In the genomic region with DNA sequence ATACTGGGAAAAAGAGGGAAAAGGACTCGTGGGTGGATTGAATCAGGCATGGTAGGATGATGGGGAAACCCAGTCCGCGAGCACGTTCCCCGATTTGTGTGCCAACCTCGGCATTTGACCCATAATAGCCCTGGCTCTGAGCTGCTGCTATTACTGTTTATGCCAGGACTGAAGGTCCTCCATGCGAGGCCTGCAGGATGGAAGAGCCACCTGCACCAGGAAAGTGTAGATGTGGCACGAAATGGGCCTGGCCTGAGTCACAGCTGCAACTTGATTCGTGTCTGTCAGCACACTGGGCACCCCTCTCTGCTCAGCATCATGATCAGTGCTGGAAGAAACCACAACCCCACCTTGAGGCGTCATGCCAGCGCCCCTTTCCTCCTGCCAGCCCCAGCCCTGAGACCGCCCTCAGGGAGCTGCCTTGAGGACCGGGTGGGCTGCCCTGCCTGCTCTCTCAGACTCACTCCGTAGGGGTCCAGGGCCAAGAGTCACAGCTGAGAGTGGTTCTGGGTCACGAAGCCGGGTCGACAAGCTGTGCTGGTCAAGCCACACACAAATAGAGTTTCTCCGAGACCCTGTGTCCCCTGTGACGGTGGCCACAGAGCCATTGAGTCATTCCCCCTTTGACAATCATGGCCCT, we compare ENCODE assay signal across 2 cellular contexts.
TF ChIP-seq lines count a peak whose summit lies in the region.

No MANE protein-coding gene starts in this region.

TF ChIP-seq in GM23338, 12 proteins besides CTCF, POLR2A, EP300 and RAD21 (continued from another document and continues in another):
- TF ChIP-seq, protein P1, sequence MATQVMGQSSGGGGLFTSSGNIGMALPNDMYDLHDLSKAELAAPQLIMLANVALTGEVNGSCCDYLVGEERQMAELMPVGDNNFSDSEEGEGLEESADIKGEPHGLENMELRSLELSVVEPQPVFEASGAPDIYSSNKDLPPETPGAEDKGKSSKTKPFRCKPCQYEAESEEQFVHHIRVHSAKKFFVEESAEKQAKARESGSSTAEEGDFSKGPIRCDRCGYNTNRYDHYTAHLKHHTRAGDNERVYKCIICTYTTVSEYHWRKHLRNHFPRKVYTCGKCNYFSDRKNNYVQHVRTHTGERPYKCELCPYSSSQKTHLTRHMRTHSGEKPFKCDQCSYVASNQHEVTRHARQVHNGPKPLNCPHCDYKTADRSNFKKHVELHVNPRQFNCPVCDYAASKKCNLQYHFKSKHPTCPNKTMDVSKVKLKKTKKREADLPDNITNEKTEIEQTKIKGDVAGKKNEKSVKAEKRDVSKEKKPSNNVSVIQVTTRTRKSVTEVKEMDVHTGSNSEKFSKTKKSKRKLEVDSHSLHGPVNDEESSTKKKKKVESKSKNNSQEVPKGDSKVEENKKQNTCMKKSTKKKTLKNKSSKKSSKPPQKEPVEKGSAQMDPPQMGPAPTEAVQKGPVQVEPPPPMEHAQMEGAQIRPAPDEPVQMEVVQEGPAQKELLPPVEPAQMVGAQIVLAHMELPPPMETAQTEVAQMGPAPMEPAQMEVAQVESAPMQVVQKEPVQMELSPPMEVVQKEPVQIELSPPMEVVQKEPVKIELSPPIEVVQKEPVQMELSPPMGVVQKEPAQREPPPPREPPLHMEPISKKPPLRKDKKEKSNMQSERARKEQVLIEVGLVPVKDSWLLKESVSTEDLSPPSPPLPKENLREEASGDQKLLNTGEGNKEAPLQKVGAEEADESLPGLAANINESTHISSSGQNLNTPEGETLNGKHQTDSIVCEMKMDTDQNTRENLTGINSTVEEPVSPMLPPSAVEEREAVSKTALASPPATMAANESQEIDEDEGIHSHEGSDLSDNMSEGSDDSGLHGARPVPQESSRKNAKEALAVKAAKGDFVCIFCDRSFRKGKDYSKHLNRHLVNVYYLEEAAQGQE (IDR thresholded peaks at IDR 0.05; ENCODE audit: unreplicated experiment) = no peak
- no peak for TF ChIP-seq STAT1 (IDR thresholded peaks at IDR 0.05; ENCODE audit: unreplicated experiment)
- no peak for TF ChIP-seq CREB1 (CRISPR knock-in tag; IDR thresholded peaks at IDR 0.05; ENCODE audit: low read depth)
- TF ChIP-seq ZNF331 (CRISPR knock-in tag; IDR thresholded peaks at IDR 0.05; ENCODE audit: low read depth) = no peak
- TF ChIP-seq, protein P2, sequence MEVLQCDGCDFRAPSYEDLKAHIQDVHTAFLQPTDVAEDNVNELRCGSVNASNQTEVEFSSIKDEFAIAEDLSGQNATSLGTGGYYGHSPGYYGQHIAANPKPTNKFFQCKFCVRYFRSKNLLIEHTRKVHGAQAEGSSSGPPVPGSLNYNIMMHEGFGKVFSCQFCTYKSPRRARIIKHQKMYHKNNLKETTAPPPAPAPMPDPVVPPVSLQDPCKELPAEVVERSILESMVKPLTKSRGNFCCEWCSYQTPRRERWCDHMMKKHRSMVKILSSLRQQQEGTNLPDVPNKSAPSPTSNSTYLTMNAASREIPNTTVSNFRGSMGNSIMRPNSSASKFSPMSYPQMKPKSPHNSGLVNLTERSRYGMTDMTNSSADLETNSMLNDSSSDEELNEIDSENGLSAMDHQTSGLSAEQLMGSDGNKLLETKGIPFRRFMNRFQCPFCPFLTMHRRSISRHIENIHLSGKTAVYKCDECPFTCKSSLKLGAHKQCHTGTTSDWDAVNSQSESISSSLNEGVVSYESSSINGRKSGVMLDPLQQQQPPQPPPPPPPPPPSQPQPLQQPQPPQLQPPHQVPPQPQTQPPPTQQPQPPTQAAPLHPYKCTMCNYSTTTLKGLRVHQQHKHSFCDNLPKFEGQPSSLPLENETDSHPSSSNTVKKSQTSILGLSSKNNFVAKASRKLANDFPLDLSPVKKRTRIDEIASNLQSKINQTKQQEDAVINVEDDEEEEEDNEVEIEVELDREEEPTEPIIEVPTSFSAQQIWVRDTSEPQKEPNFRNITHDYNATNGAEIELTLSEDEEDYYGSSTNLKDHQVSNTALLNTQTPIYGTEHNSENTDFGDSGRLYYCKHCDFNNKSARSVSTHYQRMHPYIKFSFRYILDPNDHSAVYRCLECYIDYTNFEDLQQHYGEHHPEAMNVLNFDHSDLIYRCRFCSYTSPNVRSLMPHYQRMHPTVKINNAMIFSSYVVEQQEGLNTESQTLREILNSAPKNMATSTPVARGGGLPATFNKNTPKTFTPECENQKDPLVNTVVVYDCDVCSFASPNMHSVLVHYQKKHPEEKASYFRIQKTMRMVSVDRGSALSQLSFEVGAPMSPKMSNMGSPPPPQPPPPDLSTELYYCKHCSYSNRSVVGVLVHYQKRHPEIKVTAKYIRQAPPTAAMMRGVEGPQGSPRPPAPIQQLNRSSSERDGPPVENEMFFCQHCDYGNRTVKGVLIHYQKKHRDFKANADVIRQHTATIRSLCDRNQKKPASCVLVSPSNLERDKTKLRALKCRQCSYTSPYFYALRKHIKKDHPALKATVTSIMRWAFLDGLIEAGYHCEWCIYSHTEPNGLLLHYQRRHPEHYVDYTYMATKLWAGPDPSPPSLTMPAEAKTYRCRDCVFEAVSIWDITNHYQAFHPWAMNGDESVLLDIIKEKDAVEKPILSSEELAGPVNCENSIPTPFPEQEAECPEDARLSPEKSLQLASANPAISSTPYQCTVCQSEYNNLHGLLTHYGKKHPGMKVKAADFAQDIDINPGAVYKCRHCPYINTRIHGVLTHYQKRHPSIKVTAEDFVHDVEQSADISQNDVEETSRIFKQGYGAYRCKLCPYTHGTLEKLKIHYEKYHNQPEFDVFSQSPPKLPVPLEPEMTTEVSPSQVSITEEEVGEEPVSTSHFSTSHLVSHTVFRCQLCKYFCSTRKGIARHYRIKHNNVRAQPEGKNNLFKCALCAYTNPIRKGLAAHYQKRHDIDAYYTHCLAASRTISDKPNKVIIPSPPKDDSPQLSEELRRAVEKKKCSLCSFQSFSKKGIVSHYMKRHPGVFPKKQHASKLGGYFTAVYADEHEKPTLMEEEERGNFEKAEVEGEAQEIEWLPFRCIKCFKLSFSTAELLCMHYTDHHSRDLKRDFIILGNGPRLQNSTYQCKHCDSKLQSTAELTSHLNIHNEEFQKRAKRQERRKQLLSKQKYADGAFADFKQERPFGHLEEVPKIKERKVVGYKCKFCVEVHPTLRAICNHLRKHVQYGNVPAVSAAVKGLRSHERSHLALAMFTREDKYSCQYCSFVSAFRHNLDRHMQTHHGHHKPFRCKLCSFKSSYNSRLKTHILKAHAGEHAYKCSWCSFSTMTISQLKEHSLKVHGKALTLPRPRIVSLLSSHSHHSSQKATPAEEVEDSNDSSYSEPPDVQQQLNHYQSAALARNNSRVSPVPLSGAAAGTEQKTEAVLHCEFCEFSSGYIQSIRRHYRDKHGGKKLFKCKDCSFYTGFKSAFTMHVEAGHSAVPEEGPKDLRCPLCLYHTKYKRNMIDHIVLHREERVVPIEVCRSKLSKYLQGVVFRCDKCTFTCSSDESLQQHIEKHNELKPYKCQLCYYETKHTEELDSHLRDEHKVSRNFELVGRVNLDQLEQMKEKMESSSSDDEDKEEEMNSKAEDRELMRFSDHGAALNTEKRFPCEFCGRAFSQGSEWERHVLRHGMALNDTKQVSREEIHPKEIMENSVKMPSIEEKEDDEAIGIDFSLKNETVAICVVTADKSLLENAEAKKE (CRISPR knock-in tag; IDR thresholded peaks at IDR 0.05) = no peak
- TF ChIP-seq JUNB (IDR thresholded peaks at IDR 0.05; ENCODE audit: unreplicated experiment) = no peak
- TF ChIP-seq, protein P3, sequence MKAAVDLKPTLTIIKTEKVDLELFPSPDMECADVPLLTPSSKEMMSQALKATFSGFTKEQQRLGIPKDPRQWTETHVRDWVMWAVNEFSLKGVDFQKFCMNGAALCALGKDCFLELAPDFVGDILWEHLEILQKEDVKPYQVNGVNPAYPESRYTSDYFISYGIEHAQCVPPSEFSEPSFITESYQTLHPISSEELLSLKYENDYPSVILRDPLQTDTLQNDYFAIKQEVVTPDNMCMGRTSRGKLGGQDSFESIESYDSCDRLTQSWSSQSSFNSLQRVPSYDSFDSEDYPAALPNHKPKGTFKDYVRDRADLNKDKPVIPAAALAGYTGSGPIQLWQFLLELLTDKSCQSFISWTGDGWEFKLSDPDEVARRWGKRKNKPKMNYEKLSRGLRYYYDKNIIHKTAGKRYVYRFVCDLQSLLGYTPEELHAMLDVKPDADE (IDR thresholded peaks at IDR 0.05) = no peak
- TF ChIP-seq EZH2 (IDR thresholded peaks at IDR 0.05; ENCODE audit: low read depth, unreplicated experiment) = no peak

TF ChIP-seq in WTC11, 78 proteins besides CTCF, POLR2A, EP300 and RAD21 (continued from another document and continues in another):
- TF ChIP-seq NFATC4 (CRISPR knock-in tag; IDR thresholded peaks at IDR 0.05) = no peak
- TF ChIP-seq NFE2L1 (CRISPR knock-in tag; IDR thresholded peaks at IDR 0.05) = no peak
- TF ChIP-seq, protein P4, sequence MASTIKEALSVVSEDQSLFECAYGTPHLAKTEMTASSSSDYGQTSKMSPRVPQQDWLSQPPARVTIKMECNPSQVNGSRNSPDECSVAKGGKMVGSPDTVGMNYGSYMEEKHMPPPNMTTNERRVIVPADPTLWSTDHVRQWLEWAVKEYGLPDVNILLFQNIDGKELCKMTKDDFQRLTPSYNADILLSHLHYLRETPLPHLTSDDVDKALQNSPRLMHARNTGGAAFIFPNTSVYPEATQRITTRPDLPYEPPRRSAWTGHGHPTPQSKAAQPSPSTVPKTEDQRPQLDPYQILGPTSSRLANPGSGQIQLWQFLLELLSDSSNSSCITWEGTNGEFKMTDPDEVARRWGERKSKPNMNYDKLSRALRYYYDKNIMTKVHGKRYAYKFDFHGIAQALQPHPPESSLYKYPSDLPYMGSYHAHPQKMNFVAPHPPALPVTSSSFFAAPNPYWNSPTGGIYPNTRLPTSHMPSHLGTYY (CRISPR knock-in tag; IDR thresholded peaks at IDR 0.05) = no peak
- TF ChIP-seq SOX15 (CRISPR knock-in tag; IDR thresholded peaks at IDR 0.05) = no peak
- TF ChIP-seq ZNF219 (CRISPR knock-in tag; IDR thresholded peaks at IDR 0.05; ENCODE audit: borderline replicate concordance) = no peak
- TF ChIP-seq, protein P5, sequence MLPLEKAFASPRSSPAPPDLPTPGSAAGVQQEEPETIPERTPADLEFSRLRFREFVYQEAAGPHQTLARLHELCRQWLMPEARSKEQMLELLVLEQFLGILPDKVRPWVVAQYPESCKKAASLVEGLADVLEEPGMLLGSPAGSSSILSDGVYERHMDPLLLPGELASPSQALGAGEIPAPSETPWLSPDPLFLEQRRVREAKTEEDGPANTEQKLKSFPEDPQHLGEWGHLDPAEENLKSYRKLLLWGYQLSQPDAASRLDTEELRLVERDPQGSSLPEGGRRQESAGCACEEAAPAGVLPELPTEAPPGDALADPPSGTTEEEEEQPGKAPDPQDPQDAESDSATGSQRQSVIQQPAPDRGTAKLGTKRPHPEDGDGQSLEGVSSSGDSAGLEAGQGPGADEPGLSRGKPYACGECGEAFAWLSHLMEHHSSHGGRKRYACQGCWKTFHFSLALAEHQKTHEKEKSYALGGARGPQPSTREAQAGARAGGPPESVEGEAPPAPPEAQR (CRISPR knock-in tag; IDR thresholded peaks at IDR 0.05) = no peak
- no peak for TF ChIP-seq RORB (CRISPR knock-in tag; IDR thresholded peaks at IDR 0.05)
- TF ChIP-seq ZNF232 (CRISPR knock-in tag; IDR thresholded peaks at IDR 0.05) = no peak
- TF ChIP-seq MYBL2 (CRISPR knock-in tag; IDR thresholded peaks at IDR 0.05) = no peak
- no peak for TF ChIP-seq TCF7 (CRISPR knock-in tag; IDR thresholded peaks at IDR 0.05; ENCODE audit: low read depth)
- TF ChIP-seq, protein P6, sequence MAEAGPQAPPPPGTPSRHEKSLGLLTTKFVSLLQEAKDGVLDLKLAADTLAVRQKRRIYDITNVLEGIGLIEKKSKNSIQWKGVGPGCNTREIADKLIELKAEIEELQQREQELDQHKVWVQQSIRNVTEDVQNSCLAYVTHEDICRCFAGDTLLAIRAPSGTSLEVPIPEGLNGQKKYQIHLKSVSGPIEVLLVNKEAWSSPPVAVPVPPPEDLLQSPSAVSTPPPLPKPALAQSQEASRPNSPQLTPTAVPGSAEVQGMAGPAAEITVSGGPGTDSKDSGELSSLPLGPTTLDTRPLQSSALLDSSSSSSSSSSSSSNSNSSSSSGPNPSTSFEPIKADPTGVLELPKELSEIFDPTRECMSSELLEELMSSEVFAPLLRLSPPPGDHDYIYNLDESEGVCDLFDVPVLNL (CRISPR knock-in tag; IDR thresholded peaks at IDR 0.05; ENCODE audit: borderline replicate concordance, low read depth) = no peak
- TF ChIP-seq, protein P7, sequence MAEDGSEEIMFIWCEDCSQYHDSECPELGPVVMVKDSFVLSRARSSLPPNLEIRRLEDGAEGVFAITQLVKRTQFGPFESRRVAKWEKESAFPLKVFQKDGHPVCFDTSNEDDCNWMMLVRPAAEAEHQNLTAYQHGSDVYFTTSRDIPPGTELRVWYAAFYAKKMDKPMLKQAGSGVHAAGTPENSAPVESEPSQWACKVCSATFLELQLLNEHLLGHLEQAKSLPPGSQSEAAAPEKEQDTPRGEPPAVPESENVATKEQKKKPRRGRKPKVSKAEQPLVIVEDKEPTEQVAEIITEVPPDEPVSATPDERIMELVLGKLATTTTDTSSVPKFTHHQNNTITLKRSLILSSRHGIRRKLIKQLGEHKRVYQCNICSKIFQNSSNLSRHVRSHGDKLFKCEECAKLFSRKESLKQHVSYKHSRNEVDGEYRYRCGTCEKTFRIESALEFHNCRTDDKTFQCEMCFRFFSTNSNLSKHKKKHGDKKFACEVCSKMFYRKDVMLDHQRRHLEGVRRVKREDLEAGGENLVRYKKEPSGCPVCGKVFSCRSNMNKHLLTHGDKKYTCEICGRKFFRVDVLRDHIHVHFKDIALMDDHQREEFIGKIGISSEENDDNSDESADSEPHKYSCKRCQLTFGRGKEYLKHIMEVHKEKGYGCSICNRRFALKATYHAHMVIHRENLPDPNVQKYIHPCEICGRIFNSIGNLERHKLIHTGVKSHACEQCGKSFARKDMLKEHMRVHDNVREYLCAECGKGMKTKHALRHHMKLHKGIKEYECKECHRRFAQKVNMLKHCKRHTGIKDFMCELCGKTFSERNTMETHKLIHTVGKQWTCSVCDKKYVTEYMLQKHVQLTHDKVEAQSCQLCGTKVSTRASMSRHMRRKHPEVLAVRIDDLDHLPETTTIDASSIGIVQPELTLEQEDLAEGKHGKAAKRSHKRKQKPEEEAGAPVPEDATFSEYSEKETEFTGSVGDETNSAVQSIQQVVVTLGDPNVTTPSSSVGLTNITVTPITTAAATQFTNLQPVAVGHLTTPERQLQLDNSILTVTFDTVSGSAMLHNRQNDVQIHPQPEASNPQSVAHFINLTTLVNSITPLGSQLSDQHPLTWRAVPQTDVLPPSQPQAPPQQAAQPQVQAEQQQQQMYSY (CRISPR knock-in tag; IDR thresholded peaks at IDR 0.05) = no peak
